ENCODE assay signal across 9 cellular contexts in genomic region chr20:57012691-57013090, GRCh38.
"Had no signal": no experiment of that assay in that cellular context is flagged by ENCODE, and none has a peak within 500 bp of the region (broad histone marks: within the 10 kb centered on the region; RNA-seq: fewer than 3 reads in every experiment).

No MANE protein-coding gene starts in this region.

- H3K4me2 ChIP-seq: KMS-11 had no signal

- H3K27ac ChIP-seq: GM23248, KMS-11 had no signal

- H3K9me3 Mint-ChIP-seq: H9 had no signal

- H3K27ac Mint-ChIP-seq: H9 had no signal

- H2AFZ ChIP-seq: GM23248 had no signal

- DNase-seq: GM23248, GOT3, H9, HCEC 1CT, IMR-90, Karpas-422, KBM-7 had no signal

- H3K9ac ChIP-seq: GM23248, KMS-11 had no signal

- H3K4me3 ChIP-seq: GM23248 had no signal

- H3K4me3 Mint-ChIP-seq: H9 had no signal

- FAIRE-seq: H54 had no signal
